In the genomic region with DNA sequence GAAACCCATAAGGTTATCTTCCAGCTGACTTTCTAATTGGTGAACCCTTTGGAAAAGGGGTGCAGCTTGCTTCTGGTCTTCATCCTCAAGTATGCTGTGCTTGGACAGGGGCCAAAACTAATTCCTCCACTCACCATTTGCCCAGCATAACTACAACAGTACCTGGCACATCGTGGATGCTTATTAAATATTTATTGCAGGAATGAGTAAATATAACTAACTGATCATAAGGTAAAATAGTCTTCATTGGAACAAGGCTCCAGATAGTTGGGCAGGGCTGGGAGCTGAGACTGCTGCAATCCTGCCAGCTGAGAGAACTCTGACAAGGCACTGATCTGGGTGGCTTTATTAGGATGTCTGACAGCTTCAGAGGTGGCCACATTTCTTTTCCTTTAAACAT, we compare ENCODE assay signal across 1 cellular context.
TF ChIP-seq lines count a peak whose summit lies in the region.

No MANE protein-coding gene starts in this region.

TF ChIP-seq in K562, 482 proteins besides CTCF, POLR2A, EP300 and RAD21:
- TF ChIP-seq NFIC (IDR thresholded peaks at IDR 0.05) = peak; percentile 36; the same call in 1 of the 2 replicates
- no peak for TF ChIP-seq STAT5B (CRISPR knock-in tag; IDR thresholded peaks at IDR 0.05)
